21 cellular contexts compared by ENCODE assay signal in genomic region chr5:142402752-142403318, GRCh38.
"Had no signal": no experiment of that assay in that cellular context is flagged by ENCODE, and none has a peak within 500 bp of the region (broad histone marks: within the 10 kb centered on the region; RNA-seq: fewer than 3 reads in every experiment).

No MANE protein-coding gene starts in this region.

- H3K4me3 ChIP-seq: pancreas, right atrium auricular region, spleen, uterus had no signal

- DNase-seq: activated CD4-positive, alpha-beta T cell treated with anti-CD3 and anti-CD28 coated beads for 4 hours; activated CD4-positive, alpha-beta T cell treated with anti-CD3 and anti-CD28 coated beads, Interleukin-2, amount 50 U/mL, for 48 hours; activated CD8-positive, alpha-beta memory T cell treated with anti-CD3 and anti-CD28 coated beads for 24 hours; activated gamma-delta T cell; activated naive CD4-positive, alpha-beta T cell treated with anti-CD3 and anti-CD28 coated beads, Interleukin-2, amount 10 ng/mL, durations not matched to agents 7 days and 5 days; amniotic stem cell; brain microvascular endothelial cell; caudate nucleus; cortex of kidney; left ventricle myocardium superior; naive thymus-derived CD8-positive, alpha-beta T cell; nucleus accumbens; pancreas; spleen; stimulated activated CD4-positive, alpha-beta T cell treated with anti-CD3 and anti-CD28 coated beads, Interleukin-2, amount 100 ng/mL, for 48 hours; stimulated activated naive CD4-positive, alpha-beta T cell treated with Interleukin-2 at 50 U/mL for 16 hours; T-helper 1 cell; uterus had no signal

- H3K36me3 ChIP-seq: brain microvascular endothelial cell, pancreas, right atrium auricular region, spleen, uterus had no signal

- H3K36me3 Mint-ChIP-seq: activated naive CD4-positive, alpha-beta T cell treated with anti-CD3 and anti-CD28 coated beads, Interleukin-2, amount 10 ng/mL, durations not matched to agents 7 days and 5 days; naive thymus-derived CD8-positive, alpha-beta T cell had no signal

- H3K9me3 Mint-ChIP-seq: activated naive CD4-positive, alpha-beta T cell treated with anti-CD3 and anti-CD28 coated beads, Interleukin-2, amount 10 ng/mL, durations not matched to agents 7 days and 5 days; neural crest cell; T-helper 2 cell treated with Interferon-gamma antibody and Interleukin-4, amounts not matched to agents 5 μg/mL and 100 μg/mL, for 36 hours had no signal

- H3K27ac ChIP-seq: brain microvascular endothelial cell, pancreas, spleen, uterus had no signal

- H3K27ac Mint-ChIP-seq: activated naive CD4-positive, alpha-beta T cell treated with anti-CD3 and anti-CD28 coated beads, Interleukin-2, amount 10 ng/mL, durations not matched to agents 7 days and 5 days; naive thymus-derived CD8-positive, alpha-beta T cell; T-helper 2 cell treated with Interferon-gamma antibody and Interleukin-4, amounts not matched to agents 5 μg/mL and 100 μg/mL, for 36 hours had no signal

- H3K4me1 ChIP-seq: pancreas, right atrium auricular region, uterus had no signal

- H3K4me3 Mint-ChIP-seq: activated naive CD4-positive, alpha-beta T cell treated with anti-CD3 and anti-CD28 coated beads, Interleukin-2, amount 10 ng/mL, durations not matched to agents 7 days and 5 days; naive thymus-derived CD8-positive, alpha-beta T cell; neural crest cell; T-helper 2 cell treated with Interferon-gamma antibody and Interleukin-4, amounts not matched to agents 5 μg/mL and 100 μg/mL, for 36 hours had no signal

- H3K4me1 Mint-ChIP-seq: activated naive CD4-positive, alpha-beta T cell treated with anti-CD3 and anti-CD28 coated beads, Interleukin-2, amount 10 ng/mL, durations not matched to agents 7 days and 5 days had no signal

- H3K27me3 ChIP-seq: brain microvascular endothelial cell, pancreas, right atrium auricular region, uterus had no signal

- H3K9me3 ChIP-seq: pancreas, right atrium auricular region, spleen, uterus had no signal
